ENCODE assay signal across 31 cellular contexts in genomic region chr6:41332241-41332640, GRCh38. TPM values are rescaled to one million over a fixed set of nuclear protein-coding genes. Genes with fewer than 3 reads are reported as not detected.
DNase-seq lines count a peak whose midpoint lies in the region; ATAC-seq and TF ChIP-seq lines count a peak whose summit lies in the region.
"Had no signal": no experiment of that assay in that cellular context is flagged by ENCODE, and none has a peak within 500 bp of the region (broad histone marks: within the 10 kb centered on the region; RNA-seq: fewer than 3 reads in every experiment).

No MANE protein-coding gene starts in this region.

- peak overlapping the region in 2 of 3 donors; percentile 60 to 79 for H3K27ac Mint-ChIP-seq in CD4-positive, CD25-positive, alpha-beta regulatory T cell
- peak overlapping the region; percentile 95 to 98 for H3K27ac Mint-ChIP-seq in effector memory CD8-positive, alpha-beta T cell
- no peak overlapping the region for H3K27ac Mint-ChIP-seq in osteocyte (ENCODE audit: unreplicated experiment)
- H3K27ac Mint-ChIP-seq: activated T-helper 17 cell treated with anti-CD3 and anti-CD28 coated beads, Interleukin-2, amount 50 U/mL, for 72 hours; dendritic cell treated with granulocyte-macrophage colony-stimulating factor and Interleukin-4, amounts not matched to agents 40 ng/mL and 50 ng/mL, for 4 days; GM23338; HFFc6; type B pancreatic cell; WTC11 had no signal

- no peak for ATAC-seq in CD4-positive, CD25-positive, alpha-beta regulatory T cell (ENCODE audit: low read depth in 2 of 2)
- ATAC-seq in effector memory CD8-positive, alpha-beta T cell (replicated peaks), result no peak
- ATAC-seq in gastroesophageal sphincter, result no peak
- ATAC-seq: activated T-helper 17 cell treated with anti-CD3 and anti-CD28 coated beads, Interleukin-2, amount 50 U/mL, for 72 hours; gastrocnemius medialis; left lung; Panc1 had no signal

- TF ChIP-seq CTCF in osteocyte (IDR thresholded peaks at IDR 0.05) (no peak), gastroesophageal sphincter (IDR thresholded peaks at IDR 0.05) (no peak)

- H3K27me3 Mint-ChIP-seq in CD4-positive, CD25-positive, alpha-beta regulatory T cell, result peaks cover 14% of the 10 kb centered on the region
- H3K27me3 Mint-ChIP-seq in effector memory CD8-positive, alpha-beta T cell, result no peaks in the 10 kb centered on the region
- peaks cover 66% of the 10 kb centered on the region for H3K27me3 Mint-ChIP-seq in osteocyte (ENCODE audit: unreplicated experiment)
- H3K27me3 Mint-ChIP-seq: activated naive CD4-positive, alpha-beta T cell treated with anti-CD3 and anti-CD28 coated beads, Interleukin-2, amount 50 U/mL, for 24 hours had no signal

- TF ChIP-seq POLR2A in gastroesophageal sphincter (IDR thresholded peaks at IDR 0.05), result no peak

- H3K9me3 ChIP-seq in CD4-positive, CD25-positive, alpha-beta regulatory T cell (ENCODE audit: control insufficient read depth in 2 of 2, low read length in 2 of 2), result no peaks in the 10 kb centered on the region
- H3K9me3 ChIP-seq in KOPT-K1 (ENCODE audit: insufficient read depth, low read length, poor library complexity, severe bottlenecking) (no peaks in the 10 kb centered on the region), gastroesophageal sphincter (no peaks in the 10 kb centered on the region)
- H3K9me3 ChIP-seq: gastrocnemius medialis, left lung, ovary had no signal

- no peak overlapping the region for H3K4me3 Mint-ChIP-seq in CD4-positive, CD25-positive, alpha-beta regulatory T cell
- peak overlapping the region; percentile 60 to 63 for H3K4me3 Mint-ChIP-seq in effector memory CD8-positive, alpha-beta T cell
- H3K4me3 Mint-ChIP-seq in osteocyte (ENCODE audit: unreplicated experiment), result no peak overlapping the region
- H3K4me3 Mint-ChIP-seq: activated naive CD4-positive, alpha-beta T cell treated with anti-CD3 and anti-CD28 coated beads, Interleukin-2, amount 50 U/mL, for 24 hours; activated T-helper 17 cell treated with anti-CD3 and anti-CD28 coated beads, Interleukin-2, amount 50 U/mL, for 72 hours; dendritic cell treated with granulocyte-macrophage colony-stimulating factor and Interleukin-4, amounts not matched to agents 40 ng/mL and 50 ng/mL, for 4 days; GM23338; HFFc6; type B pancreatic cell; WTC11 had no signal

- 59 to 75% methylated on average over 3 of the region's 8 CpGs for WGBS in gastroesophageal sphincter (ENCODE audit: low coverage in 1 of 2), 2 donors

- H3K9me3 Mint-ChIP-seq in CD4-positive, CD25-positive, alpha-beta regulatory T cell, result no peaks in the 10 kb centered on the region
- H3K9me3 Mint-ChIP-seq in effector memory CD8-positive, alpha-beta T cell, result no peaks in the 10 kb centered on the region
- H3K9me3 Mint-ChIP-seq in osteocyte (ENCODE audit: unreplicated experiment), result no peaks in the 10 kb centered on the region
- H3K9me3 Mint-ChIP-seq: activated naive CD4-positive, alpha-beta T cell treated with anti-CD3 and anti-CD28 coated beads, Interleukin-2, amount 50 U/mL, for 24 hours; activated T-helper 17 cell treated with anti-CD3 and anti-CD28 coated beads, Interleukin-2, amount 50 U/mL, for 72 hours; dendritic cell treated with granulocyte-macrophage colony-stimulating factor and Interleukin-4, amounts not matched to agents 40 ng/mL and 50 ng/mL, for 4 days; GM23338; HFFc6; type B pancreatic cell; WTC11 had no signal

- no peak for DNase-seq in CD4-positive, CD25-positive, alpha-beta regulatory T cell
- no peak for DNase-seq in effector memory CD8-positive, alpha-beta T cell
- DNase-seq in osteocyte (ENCODE audit: extremely low spot score, unreplicated experiment) (peak; percentile 74), GM19238 (ENCODE audit: insufficient read length, low spot score) (no peak)
- DNase-seq in stimulated activated CD4-positive, alpha-beta T cell treated with anti-CD3 and anti-CD28 coated beads, Interleukin-15, amount 100 ng/mL, for 24 hours, result no peak
- DNase-seq: central memory CD4-positive, alpha-beta T cell; gastrocnemius medialis; HFFc6; hippocampal formation; left lung; NCI-H1048; NCI-H1694 treated with DMSO at 0.1 percent for 48 hours; NCI-H526 treated with DMSO at 0.1 percent for 48 hours; ovary; retina; SIG-M5; small intestine; stimulated activated CD4-positive, alpha-beta T cell treated with anti-CD3 and anti-CD28 coated beads, Interleukin-2, amount 100 ng/mL, for 24 hours; SW 1271; T1000 had no signal

- H3K36me3 ChIP-seq in CD4-positive, CD25-positive, alpha-beta regulatory T cell (ENCODE audit: control insufficient read depth, insufficient read depth, low read length), result no peaks in the 10 kb centered on the region
- H3K36me3 ChIP-seq in KOPT-K1 (ENCODE audit: insufficient read depth, low read length) (no peaks in the 10 kb centered on the region), gastroesophageal sphincter (no peaks in the 10 kb centered on the region)
- H3K36me3 ChIP-seq: gastrocnemius medialis, left lung, ovary had no signal

- H3K4me1 Mint-ChIP-seq in CD4-positive, CD25-positive, alpha-beta regulatory T cell, result peaks cover 0 to 49% (median 10%) of the 10 kb centered on the region in 4 donors
- peaks cover 55 to 56% of the 10 kb centered on the region in 2 donors for H3K4me1 Mint-ChIP-seq in effector memory CD8-positive, alpha-beta T cell (ENCODE audit: low read depth in 2 of 2)
- H3K4me1 Mint-ChIP-seq in osteocyte (ENCODE audit: unreplicated experiment), result no peaks in the 10 kb centered on the region
- H3K4me1 Mint-ChIP-seq: activated T-helper 17 cell treated with anti-CD3 and anti-CD28 coated beads, Interleukin-2, amount 50 U/mL, for 72 hours had no signal

- H3K27ac ChIP-seq in CD4-positive, CD25-positive, alpha-beta regulatory T cell (ENCODE audit: insufficient read depth, low read length, poor library complexity, severe bottlenecking), result no peak overlapping the region
- H3K27ac ChIP-seq in KOPT-K1 (ENCODE audit: low read depth, low read length, poor library complexity, severe bottlenecking) (peak overlapping the region; percentile 93), gastroesophageal sphincter (no peak overlapping the region)
- H3K27ac ChIP-seq: C4-2B, gastrocnemius medialis, left lung, ovary had no signal

- TF ChIP-seq EP300 in gastroesophageal sphincter (IDR thresholded peaks at IDR 0.05), result no peak

- peaks cover 4% of the 10 kb centered on the region for H3K27me3 ChIP-seq in CD4-positive, CD25-positive, alpha-beta regulatory T cell (ENCODE audit: control insufficient read depth, insufficient read depth, low read length)
- H3K27me3 ChIP-seq in gastroesophageal sphincter, result peaks cover 70% of the 10 kb centered on the region
- H3K27me3 ChIP-seq: ovary had no signal

- H3K36me3 Mint-ChIP-seq in CD4-positive, CD25-positive, alpha-beta regulatory T cell, result no peaks in the 10 kb centered on the region
- peaks cover 20% of the 10 kb centered on the region for H3K36me3 Mint-ChIP-seq in effector memory CD8-positive, alpha-beta T cell (ENCODE audit: insufficient read depth)
- H3K36me3 Mint-ChIP-seq in osteocyte (ENCODE audit: unreplicated experiment), result no peaks in the 10 kb centered on the region
- H3K36me3 Mint-ChIP-seq: activated naive CD4-positive, alpha-beta T cell treated with anti-CD3 and anti-CD28 coated beads, Interleukin-2, amount 50 U/mL, for 24 hours; type B pancreatic cell; WTC11 had no signal

- H3K4me1 ChIP-seq in CD4-positive, CD25-positive, alpha-beta regulatory T cell (ENCODE audit: control insufficient read depth, insufficient read depth, low read length, poor library complexity, severe bottlenecking), result peaks cover 21% of the 10 kb centered on the region
- no peaks in the 10 kb centered on the region for H3K4me1 ChIP-seq in gastroesophageal sphincter
- H3K4me1 ChIP-seq: gastrocnemius medialis, left lung had no signal

- H3K4me3 ChIP-seq in CD4-positive, CD25-positive, alpha-beta regulatory T cell (ENCODE audit: low read depth, low read length), result no peak overlapping the region
- H3K4me3 ChIP-seq in gastroesophageal sphincter, result no peak overlapping the region
- H3K4me3 ChIP-seq: gastrocnemius medialis, GM23338, left lung, ovary had no signal

RNA-seq across cellular contexts. Expression of gene NCR2, which starts 3.2 kb away (rescaled TPM):
- total RNA-seq in CD4-positive, CD25-positive, alpha-beta regulatory T cell, result not detected
- not detected for polyA plus RNA-seq in CD4-positive, CD25-positive, alpha-beta regulatory T cell
- total RNA-seq in osteocyte, result not detected in 2 replicates
- not detected for total RNA-seq in gastroesophageal sphincter
- total RNA-seq: activated T-helper 17 cell treated with anti-CD3 and anti-CD28 coated beads, Interleukin-2, amount 50 U/mL, for 72 hours; gastrocnemius medialis; GM23338; HFFc6; left lung; ovary; WTC11 had no signal
- polyA plus RNA-seq: AG04450, GM23338, ovary, small intestine had no signal

RNA-seq across cellular contexts. Expression of gene TREM1, which starts 45.8 kb away (rescaled TPM):
- total RNA-seq in CD4-positive, CD25-positive, alpha-beta regulatory T cell, result not detected
- polyA plus RNA-seq in CD4-positive, CD25-positive, alpha-beta regulatory T cell, result under 1 TPM in 1 of 4 donors, not detected in 3; 0.54 TPM
- total RNA-seq in osteocyte (not detected in 2 replicates), gastroesophageal sphincter (1 to 10 TPM in 1 of 4 donors, under 1 TPM in 1, not detected in 2; 0.25 to 5.5 TPM)
- total RNA-seq: GM23338, WTC11 had no signal
- polyA plus RNA-seq: AG04450, GM23338 had no signal

Comparison
In these comparisons a context has a peak if more than half of its experiments do, and no peak if none do; other contexts are left out.
1. H3K4me3 Mint-ChIP-seq: peak in effector memory CD8-positive, alpha-beta T cell (2 of 2); none in CD4-positive, CD25-positive, alpha-beta regulatory T cell (0 of 4) and osteocyte (single experiment).